ENCODE assay signal across 12 cellular contexts in genomic region chr1:33258788-33259274, GRCh38. TPM values are rescaled to one million over a fixed set of nuclear protein-coding genes. Genes with fewer than 3 reads are reported as not detected.
A peak's percentile ranks its signal among the peaks of the same experiment; 100 is the strongest.
DNase-seq lines count a peak whose midpoint lies in the region; ATAC-seq, FAIRE-seq and TF ChIP-seq lines count a peak whose summit lies in the region.
"Had no signal": no experiment of that assay in that cellular context is flagged by ENCODE, and none has a peak within 500 bp of the region (broad histone marks: within the 10 kb centered on the region; RNA-seq: fewer than 3 reads in every experiment).

No MANE protein-coding gene starts in this region.

- DNase-seq in A549 (ENCODE audit: low read depth in 1 of 2, low spot score in 1 of 2) = no peak
- DNase-seq in H9 = no peak
- DNase-seq in astrocyte (ENCODE audit: low read depth) = no peak
- DNase-seq in naive thymus-derived CD4-positive, alpha-beta T cell = no peak
- no peak for DNase-seq in DMS 273 (lab: John Stamatoyannopoulos, UW; ENCODE audit: unreplicated experiment)
- no peak for DNase-seq in H7
- DNase-seq: BE2C, esophagus squamous epithelium, PC-3 had no signal

- no peak overlapping the region for H2AK5ac ChIP-seq in H9 (ENCODE audit: insufficient read length, low read length)

- CTCF ChIA-PET in A549 (lab: Yijun Ruan, JAX) = interaction anchor here (1.1 kb wide), 1 partner anchor 37 kb away, joined by 3 read pairs; no protein-coding TSS in a partner anchor
- CTCF ChIA-PET in naive thymus-derived CD4-positive, alpha-beta T cell (lab: Charles Lee) = interaction anchor here (1.0 kb wide), 1 partner anchor 40 kb away, joined by 4 read pairs; no protein-coding TSS in a partner anchor

- H3K4me3 Mint-ChIP-seq in H9 = peak overlapping the region; percentile 38 to 99; a peak in 3 of 5 replicates
- peak overlapping the region; percentile 99 for H3K4me3 Mint-ChIP-seq in astrocyte (ENCODE audit: unreplicated experiment)
- peak overlapping the region; percentile 13 to 100 (median 86) for H3K4me3 Mint-ChIP-seq in naive thymus-derived CD4-positive, alpha-beta T cell

- no peak overlapping the region for H3K23ac ChIP-seq in H9 (ENCODE audit: insufficient read length, low read depth, low read length)

- POLR2A ChIA-PET in A549 (lab: Yijun Ruan, JAX) = no interaction called here
- POLR2A ChIA-PET in naive thymus-derived CD4-positive, alpha-beta T cell (lab: Charles Lee) = interaction anchor here (0.6 kb wide), 1 partner anchor 64 kb away, joined by 3 read pairs; no protein-coding TSS in a partner anchor

- H3K27ac ChIP-seq in A549 (no peak overlapping the region; a peak in 1 of 6 replicates), H9 (ENCODE audit: insufficient read length, low read depth, low read length) (no peak overlapping the region), astrocyte (ENCODE audit: low read depth, low read length) (no peak overlapping the region)
- H3K27ac ChIP-seq in naive thymus-derived CD4-positive, alpha-beta T cell (ENCODE audit: low read depth, low read length) = no peak overlapping the region

- H3K9me3 Mint-ChIP-seq in H9 (no peaks in the 10 kb centered on the region), astrocyte (ENCODE audit: unreplicated experiment) (no peaks in the 10 kb centered on the region)
- no peaks in the 10 kb centered on the region for H3K9me3 Mint-ChIP-seq in naive thymus-derived CD4-positive, alpha-beta T cell

- 100% methylated on average over 2 of the region's 2 CpGs for WGBS in A549 (ENCODE audit: missing lambda C conversion rate)
- no CpG with 5 or more reads among the region's 2 CpGs for WGBS in H9 (ENCODE audit: extremely low coverage, insufficient read length, low lambda C conversion rate)

- H2BK20ac ChIP-seq in H9 (ENCODE audit: low read depth, low read length, poor library complexity, severe bottlenecking) = no peak overlapping the region

- H3T11ph ChIP-seq in H9 (ENCODE audit: low read length) = no peak overlapping the region

- H3K4me2 ChIP-seq in A549 = peak overlapping the region; percentile 87
- no peak overlapping the region for H3K4me2 ChIP-seq in H9 (ENCODE audit: insufficient read depth, insufficient read length, low read length)
- H3K4me2 ChIP-seq in astrocyte (ENCODE audit: low read length) = peak overlapping the region; percentile 99

- no peak overlapping the region for H2BK12ac ChIP-seq in H9 (ENCODE audit: insufficient read length, low read depth, low read length)

- no peak overlapping the region for H2BK5ac ChIP-seq in H9 (ENCODE audit: insufficient read length, low read length)

- H3K27me3 Mint-ChIP-seq in H9 (ENCODE audit: low read depth) (peaks cover 12% of the 10 kb centered on the region), astrocyte (ENCODE audit: low read depth, unreplicated experiment) (no peaks in the 10 kb centered on the region)
- H3K27me3 Mint-ChIP-seq in naive thymus-derived CD4-positive, alpha-beta T cell = no peaks in the 10 kb centered on the region

- no peaks in the 10 kb centered on the region for H3K27me3 ChIP-seq in H9 (ENCODE audit: insufficient read depth, low read length)
- no peaks in the 10 kb centered on the region for H3K27me3 ChIP-seq in astrocyte (ENCODE audit: insufficient read depth, low read length)
- no peaks in the 10 kb centered on the region for H3K27me3 ChIP-seq in naive thymus-derived CD4-positive, alpha-beta T cell (ENCODE audit: control insufficient read depth in 2 of 2, insufficient read depth in 2 of 2, low read length in 2 of 2)
- no peaks in the 10 kb centered on the region for H3K27me3 ChIP-seq in H7 (ENCODE audit: control insufficient read depth, insufficient read depth, low read length)
- H3K27me3 ChIP-seq: BE2C, esophagus squamous epithelium had no signal

- TF ChIP-seq CTCF in A549 (IDR thresholded peaks at IDR 0.05) (no peak), H9 (conservative IDR thresholded peaks at IDR 0.05) (no peak), astrocyte (IDR thresholded peaks at IDR 0.05; ENCODE audit: insufficient read depth, low read depth, low read length) (no peak)

- no peak overlapping the region for H4K91ac ChIP-seq in H9 (ENCODE audit: insufficient read length, low read depth, low read length)

- H3K18ac ChIP-seq in H9 (ENCODE audit: insufficient read length, low read depth, low read length) = no peak overlapping the region

- H3K4me1 ChIP-seq in A549 = peaks cover 21% of the 10 kb centered on the region
- H3K4me1 ChIP-seq in H9 (ENCODE audit: insufficient read depth, low read length) = peaks cover 6% of the 10 kb centered on the region; the same call in 1 of the 2 replicates
- peaks cover 10% of the 10 kb centered on the region for H3K4me1 ChIP-seq in astrocyte (ENCODE audit: insufficient read depth, low read length)
- H3K4me1 ChIP-seq in naive thymus-derived CD4-positive, alpha-beta T cell (ENCODE audit: control insufficient read depth in 2 of 2, insufficient read depth in 2 of 2, low read length in 2 of 2) = peaks cover 16 to 32% of the 10 kb centered on the region in 2 donors
- H3K4me1 ChIP-seq: BE2C had no signal

- no peak overlapping the region for H4K5ac ChIP-seq in H9 (ENCODE audit: insufficient read length, low read depth, low read length)

- H3K9ac ChIP-seq in H9 (ENCODE audit: extremely low read depth, insufficient read length, low read length) (no peak overlapping the region), astrocyte (ENCODE audit: low read length) (no peak overlapping the region)

- ATAC-seq in A549 = no peak
- ATAC-seq in naive thymus-derived CD4-positive, alpha-beta T cell = no peak
- ATAC-seq in HG03139 (IDR thresholded peaks at IDR 0.05; ENCODE audit: unreplicated experiment) = no peak
- no peak for ATAC-seq in HG02885 (IDR thresholded peaks at IDR 0.05; ENCODE audit: poor library complexity, unreplicated experiment)
- ATAC-seq: PC-3 had no signal

- H3K4me1 Mint-ChIP-seq in H9 (peaks cover 37 to 40% of the 10 kb centered on the region in 2 experiments), astrocyte (ENCODE audit: low read depth, unreplicated experiment) (peaks cover 32% of the 10 kb centered on the region)
- peaks cover 31 to 58% (median 50%) of the 10 kb centered on the region in 7 donors for H3K4me1 Mint-ChIP-seq in naive thymus-derived CD4-positive, alpha-beta T cell

- peaks cover 4% of the 10 kb centered on the region for H3K79me1 ChIP-seq in H9 (ENCODE audit: insufficient read depth, low read depth, low read length, poor library complexity, severe bottlenecking)

- no peak overlapping the region for H3K4me3 ChIP-seq in A549
- H3K4me3 ChIP-seq in astrocyte (ENCODE audit: insufficient read depth, low read depth, low read length) = no peak overlapping the region
- no peak overlapping the region for H3K4me3 ChIP-seq in naive thymus-derived CD4-positive, alpha-beta T cell (ENCODE audit: low read length)
- no peak overlapping the region for H3K4me3 ChIP-seq in H7 (ENCODE audit: insufficient read depth, low read depth, low read length)

- no peak for TF ChIP-seq EP300 in A549 (IDR thresholded peaks at IDR 0.05)

- H4K20me1 ChIP-seq in H9 (ENCODE audit: control insufficient read depth, insufficient read depth, insufficient read length) (no peaks in the 10 kb centered on the region), astrocyte (ENCODE audit: insufficient read depth, low read length) (peaks cover 46% of the 10 kb centered on the region)

- intact Hi-C loops in naive thymus-derived CD4-positive, alpha-beta T cell (cut with micrococcal nuclease) = loop anchor here (5.0 to 10.0 kb wide), 3 partner anchors 74 to 177 kb away; partner anchors contain the start of genes TRIM62 (in 2 of the 2) and AZIN2 (in 1 of the 2)

- no peak for TF ChIP-seq POLR2A in A549 (IDR thresholded peaks at IDR 0.05; ENCODE audit: low read length)

- H2AFZ ChIP-seq in H9 (ENCODE audit: low read length) = no peak overlapping the region
- H2AFZ ChIP-seq in astrocyte (ENCODE audit: low read depth, low read length) = no peak overlapping the region

- no peak overlapping the region for H4K8ac ChIP-seq in H9 (replicated peaks; ENCODE audit: insufficient read length, low read depth, low read length)

- H2BK15ac ChIP-seq in H9 (ENCODE audit: low read depth, low read length) = no peak overlapping the region

- H3K14ac ChIP-seq in H9 (ENCODE audit: insufficient read depth, low read length) = no peak overlapping the region; the same call in 1 of the 2 replicates

- no peak overlapping the region for H3K56ac ChIP-seq in H9 (ENCODE audit: insufficient read length, low read depth, low read length)

- H3K27ac Mint-ChIP-seq in H9 (no peak overlapping the region; a peak in 1 of 7 replicates), astrocyte (ENCODE audit: unreplicated experiment) (no peak overlapping the region)
- peak overlapping the region in 3 of 9 donors; percentile 33 to 58 (median 56) for H3K27ac Mint-ChIP-seq in naive thymus-derived CD4-positive, alpha-beta T cell

- H3K79me2 ChIP-seq in H9 (ENCODE audit: insufficient read depth, low read length) (peaks cover 4% of the 10 kb centered on the region; the same call in 1 of the 2 replicates), astrocyte (ENCODE audit: insufficient read depth, low read length) (peaks cover 63% of the 10 kb centered on the region)

- H3K9me3 ChIP-seq in A549 = no peaks in the 10 kb centered on the region
- no peaks in the 10 kb centered on the region for H3K9me3 ChIP-seq in H9 (ENCODE audit: control insufficient read depth, low read depth, low read length)
- no peaks in the 10 kb centered on the region for H3K9me3 ChIP-seq in astrocyte (ENCODE audit: insufficient read depth, low read depth, low read length)
- no peaks in the 10 kb centered on the region for H3K9me3 ChIP-seq in naive thymus-derived CD4-positive, alpha-beta T cell (ENCODE audit: control insufficient read depth in 2 of 3, low read length in 3 of 3)
- H3K9me3 ChIP-seq: BE2C, esophagus squamous epithelium had no signal

- peaks cover 3% of the 10 kb centered on the region for H3K36me3 ChIP-seq in astrocyte (ENCODE audit: insufficient read depth, low read length)
- peaks cover 0 to 3% (median 0%) of the 10 kb centered on the region in 3 experiments for H3K36me3 ChIP-seq in naive thymus-derived CD4-positive, alpha-beta T cell (ENCODE audit: control insufficient read depth in 2 of 3, insufficient read depth in 3 of 3, low read length in 3 of 3)
- H3K36me3 ChIP-seq in H7 (replicated peaks; ENCODE audit: control insufficient read depth, insufficient read depth, low read length) = no peaks in the 10 kb centered on the region; the same call in 1 of the 2 replicates
- H3K36me3 ChIP-seq: BE2C had no signal

- H3K36me3 Mint-ChIP-seq in H9 (ENCODE audit: insufficient read depth in 1 of 3, low read depth in 3 of 3) = peaks cover 5 to 21% (median 6%) of the 10 kb centered on the region in 3 experiments; a peak in 5 of 7 replicates
- peaks cover 7% of the 10 kb centered on the region for H3K36me3 Mint-ChIP-seq in astrocyte (ENCODE audit: low read depth, unreplicated experiment)
- H3K36me3 Mint-ChIP-seq in naive thymus-derived CD4-positive, alpha-beta T cell = peaks cover 0 to 7% (median 4%) of the 10 kb centered on the region in 5 donors

- no peak overlapping the region for H3K4ac ChIP-seq in H9 (ENCODE audit: low read depth, low read length)

- TF ChIP-seq RAD21 in A549 (conservative IDR thresholded peaks at IDR 0.05 in 1 of 2, IDR thresholded peaks at IDR 0.05 in 1 of 2) = no peak

- H3K23me2 ChIP-seq in H9 (ENCODE audit: insufficient read length, low read depth, low read length, poor library complexity, severe bottlenecking) = peaks cover 14% of the 10 kb centered on the region

- no peak overlapping the region for H2BK120ac ChIP-seq in H9 (ENCODE audit: low read depth, low read length, poor library complexity, severe bottlenecking)

- FAIRE-seq in A549 (lab: Jason Lieb, UNC) = no peak
- no peak for FAIRE-seq in astrocyte (lab: Jason Lieb, UNC)
- FAIRE-seq: bronchial epithelial cell had no signal

RNA-seq across cellular contexts. Expression of gene ZNF362, which starts 2.5 kb away (rescaled TPM):
- 4.1 and 4.8 TPM in 2 replicates for polyA plus RNA-seq in A549 (2011; rRNA removed)
- polyA plus RNA-seq in A549 (2012; cell fraction: cytosol; rRNA removed) = 6.6 and 11.5 TPM in 2 replicates
- polyA plus RNA-seq in A549 (2012; cell fraction: nucleus; rRNA removed) = 14.1 and 24.8 TPM in 2 replicates
- 5.2 to 8.3 TPM (median 7.9 TPM) in 3 replicates for polyA plus RNA-seq in A549 (2017; fragmentation: RNase III; extraction: RNeasy Plus Mini Kit Qiagen cat#74134 plus additional on column Dnase treatment)
- polyA minus RNA-seq in A549 (2011; rRNA and poly(A)+ RNA removed) = 7.5 and 8.4 TPM in 2 replicates
- total RNA-seq in H9 (2021) = 18.7 and 19.4 TPM in 2 replicates
- 38.7 and 43.8 TPM in 2 replicates for total RNA-seq in astrocyte
- total RNA-seq in naive thymus-derived CD4-positive, alpha-beta T cell = 10 to 100 TPM; 24.7 to 30.5 (median 27.0) TPM
- polyA plus RNA-seq in naive thymus-derived CD4-positive, alpha-beta T cell = 10 to 100 TPM; 17.2 to 30.0 TPM
- 26.4 and 31.7 TPM in 2 replicates for total RNA-seq in H7 (2014; rRNA removed; shearing (Covaris generic))
